ENCODE assay signal across 7 cellular contexts in the genomic region with DNA sequence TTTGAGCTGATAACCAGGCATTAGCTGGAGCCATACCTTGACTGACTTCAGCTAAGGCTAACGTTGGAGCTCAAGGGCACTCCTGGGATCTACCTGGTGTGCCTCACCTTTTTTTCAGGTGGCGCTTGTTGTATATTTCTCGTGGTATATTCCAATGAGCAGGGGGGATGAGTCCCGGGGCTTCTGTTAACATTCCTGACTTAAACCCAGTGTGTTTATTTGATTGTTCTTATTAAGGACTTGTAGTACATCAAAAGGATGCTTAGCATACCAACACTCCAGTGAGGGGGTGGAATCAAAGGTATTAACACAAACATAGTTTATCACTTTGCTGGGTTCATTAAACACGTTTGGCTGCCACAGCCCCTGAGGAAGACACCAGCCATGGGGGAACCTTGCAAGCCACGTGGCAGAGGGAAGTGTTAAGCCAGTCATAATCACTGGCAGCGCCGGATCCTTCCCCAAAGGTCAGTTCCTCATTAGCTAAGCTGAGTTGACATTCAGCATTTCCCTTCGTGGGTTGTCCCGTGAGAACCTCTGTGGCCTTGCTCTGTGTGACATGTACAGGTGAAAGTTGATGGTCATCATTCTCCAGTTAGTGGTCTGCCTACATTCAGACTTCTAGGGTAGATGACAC.
DNase-seq lines count a peak whose midpoint lies in the region; ATAC-seq and TF ChIP-seq lines count a peak whose summit lies in the region.

No MANE protein-coding gene starts in this region.

- no peak overlapping the region for H2AK5ac ChIP-seq in mesendoderm (ENCODE audit: low read length)

- no peaks in the 10 kb centered on the region for H3K79me1 ChIP-seq in mesendoderm (ENCODE audit: low read length)

- H3K27me3 ChIP-seq in breast epithelium (no peaks in the 10 kb centered on the region), mesendoderm (ENCODE audit: insufficient read depth, low read length, poor library complexity) (no peaks in the 10 kb centered on the region), uterus (no peaks in the 10 kb centered on the region)

- H3K9me3 ChIP-seq in KOPT-K1 (ENCODE audit: insufficient read depth, low read length, poor library complexity, severe bottlenecking) (no peaks in the 10 kb centered on the region), breast epithelium (no peaks in the 10 kb centered on the region), uterus (no peaks in the 10 kb centered on the region)

- H3K4me3 ChIP-seq in breast epithelium (no peak overlapping the region), mesendoderm (ENCODE audit: low read length) (no peak overlapping the region), uterus (no peak overlapping the region)

- TF ChIP-seq CTCF in breast epithelium (IDR thresholded peaks at IDR 0.05) (no peak), uterus (IDR thresholded peaks at IDR 0.05) (no peak)

- H3K36me3 ChIP-seq in KOPT-K1 (ENCODE audit: insufficient read depth, low read length), result peaks cover 98% of the 10 kb centered on the region
- H3K36me3 ChIP-seq in breast epithelium, result no peaks in the 10 kb centered on the region
- no peaks in the 10 kb centered on the region for H3K36me3 ChIP-seq in mesendoderm (ENCODE audit: control insufficient read depth, insufficient read depth, low read length)
- no peaks in the 10 kb centered on the region for H3K36me3 ChIP-seq in uterus

- no peak overlapping the region for H4K8ac ChIP-seq in mesendoderm (ENCODE audit: low read depth, low read length)

- H2BK5ac ChIP-seq in mesendoderm (ENCODE audit: low read length), result no peak overlapping the region

- peak overlapping the region; percentile 83 for H3K27ac ChIP-seq in KOPT-K1 (ENCODE audit: low read depth, low read length, poor library complexity, severe bottlenecking)
- peak overlapping the region; percentile 98 for H3K27ac ChIP-seq in breast epithelium
- peak overlapping the region; percentile 77 for H3K27ac ChIP-seq in mesendoderm (ENCODE audit: low read depth, low read length)
- peak overlapping the region; percentile 80 to 87 for H3K27ac ChIP-seq in uterus

- H3K23ac ChIP-seq in mesendoderm (ENCODE audit: low read length), result no peak overlapping the region

- no peak overlapping the region for H3K4ac ChIP-seq in mesendoderm (ENCODE audit: low read depth, low read length)

- TF ChIP-seq POLR2A in breast epithelium (IDR thresholded peaks at IDR 0.05) (no peak), uterus (IDR thresholded peaks at IDR 0.05) (no peak)

- no peaks in the 10 kb centered on the region for H3K79me2 ChIP-seq in mesendoderm (ENCODE audit: control insufficient read depth, insufficient read depth, low read length)

- peaks cover 15 to 30% of the 10 kb centered on the region in 2 donors for H3K4me1 ChIP-seq in breast epithelium
- H3K4me1 ChIP-seq in mesendoderm (ENCODE audit: control insufficient read depth, low read depth, low read length), result peaks cover 11% of the 10 kb centered on the region
- peaks cover 18 to 23% of the 10 kb centered on the region in 2 donors for H3K4me1 ChIP-seq in uterus

- intact Hi-C loops in breast epithelium (cut with DNase I; ENCODE audit: low total_unique reads), result no loop called here
- intact Hi-C loops in uterus (cut with DNase I; ENCODE audit: low total_unique reads), result no loop called here
- intact Hi-C loops in posterior cingulate gyrus (cut with DNase I), result no loop called here

- no peak overlapping the region for H3K56ac ChIP-seq in mesendoderm (ENCODE audit: low read length)

- peak; percentile 52 for ATAC-seq in GM21423 (IDR thresholded peaks at IDR 0.05; ENCODE audit: unreplicated experiment)

- no peak overlapping the region for H3K9ac ChIP-seq in mesendoderm (ENCODE audit: low read length)

- DNase-seq in breast epithelium (ENCODE audit: low spot score in 2 of 2) (peak in 1 of 2 donors; percentile 40), mesendoderm (peak; percentile 90), uterus (peak in 1 of 2 donors; percentile 43), epidermal melanocyte (ENCODE audit: insufficient read length, low spot score) (no peak), posterior cingulate gyrus (no peak)

- H4K5ac ChIP-seq in mesendoderm (ENCODE audit: low read length), result no peak overlapping the region

- H2BK120ac ChIP-seq in mesendoderm (ENCODE audit: low read depth, low read length), result no peak overlapping the region

- no peak overlapping the region for H2BK15ac ChIP-seq in mesendoderm (replicated peaks; ENCODE audit: low read depth)

- H3K18ac ChIP-seq in mesendoderm (ENCODE audit: low read length), result peak overlapping the region; percentile 13

- H3K4me2 ChIP-seq in mesendoderm (ENCODE audit: low read length), result no peak overlapping the region

- no CpG with 5 or more reads among the region's 10 CpGs for WGBS in mesendoderm (ENCODE audit: extremely low coverage, insufficient coverage, low lambda C conversion rate)
